In the genomic region with DNA sequence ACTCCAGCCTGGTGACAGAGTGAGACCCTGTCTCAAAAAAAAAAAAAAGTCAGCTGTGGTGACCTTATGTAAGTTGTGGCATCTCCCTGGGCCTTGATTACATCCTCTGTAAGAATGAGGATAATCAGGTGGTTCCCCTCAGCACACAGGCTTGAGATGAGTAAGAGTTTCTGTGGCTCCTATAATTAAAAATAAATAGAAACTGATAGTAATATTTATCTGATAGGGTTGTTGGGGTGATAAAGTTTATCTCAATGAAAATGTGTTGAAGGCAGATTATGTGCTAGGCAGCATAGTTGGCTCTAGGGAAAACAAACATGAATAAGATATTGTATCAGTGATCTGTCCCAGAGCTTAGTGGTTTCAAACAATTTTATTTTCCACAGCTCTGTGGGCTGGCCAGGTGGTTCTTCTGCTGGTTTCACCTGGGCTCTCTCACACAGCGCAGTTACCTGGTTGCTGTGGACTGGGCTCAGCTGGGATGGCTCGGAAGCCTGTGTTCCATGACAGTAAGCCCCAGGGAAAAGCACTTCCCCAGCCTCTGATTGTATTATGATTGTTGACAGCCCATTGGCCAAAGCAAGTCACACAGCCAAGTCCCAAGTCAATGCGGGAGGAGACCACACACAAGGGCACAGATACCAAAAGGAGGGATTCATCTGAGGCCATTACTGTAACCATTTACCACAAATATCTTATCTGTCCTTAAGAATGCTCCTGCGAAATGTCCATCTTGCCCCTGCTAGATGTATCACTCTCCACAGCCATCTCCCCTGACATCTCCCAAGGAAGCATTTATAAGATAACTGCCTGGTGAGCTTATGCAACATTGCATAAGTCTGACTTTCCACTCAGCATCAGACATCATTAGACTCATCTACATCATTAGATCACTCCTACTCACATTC, we compare ENCODE assay signal across 15 cellular contexts.
A peak's percentile ranks its signal among the peaks of the same experiment; 100 is the strongest.
DNase-seq lines count a peak whose midpoint lies in the region; ATAC-seq and TF ChIP-seq lines count a peak whose summit lies in the region.
"Had no signal": no experiment of that assay in that cellular context is flagged by ENCODE, and none has a peak within 500 bp of the region (broad histone marks: within the 10 kb centered on the region; RNA-seq: fewer than 3 reads in every experiment).

No MANE protein-coding gene starts in this region.

- 23% methylated on average over 4 of the region's 4 CpGs for WGBS in smooth muscle cell (ENCODE audit: low lambda C conversion rate)
- 75 to 100% methylated on average over 1 to 2 of the region's 4 CpGs for WGBS in gastroesophageal sphincter (ENCODE audit: low coverage in 1 of 2), 2 donors

- H3K4me2 ChIP-seq in fibroblast of lung (ENCODE audit: extremely low read depth, insufficient read depth, low read length) (no peak overlapping the region), smooth muscle cell (peak overlapping the region; percentile 18)

- H2AFZ ChIP-seq in fibroblast of lung (ENCODE audit: low read length): no peak overlapping the region
- no peak overlapping the region for H2AFZ ChIP-seq in smooth muscle cell (ENCODE audit: low read depth)

- H3K4me3 ChIP-seq in fibroblast of lung (replicated peaks in 1 of 4; ENCODE audit: control extremely low read depth in 1 of 4, insufficient read depth in 1 of 4, low read depth in 3 of 4, low read length in 4 of 4): no peak overlapping the region
- H3K4me3 ChIP-seq in smooth muscle cell: no peak overlapping the region
- no peak overlapping the region for H3K4me3 ChIP-seq in gastroesophageal sphincter
- H3K4me3 ChIP-seq: thyroid gland had no signal

- no peak for TF ChIP-seq POLR2A in gastroesophageal sphincter (IDR thresholded peaks at IDR 0.05)

- TF ChIP-seq CTCF in fibroblast of lung (conservative IDR thresholded peaks at IDR 0.05 in 1 of 2, IDR thresholded peaks at IDR 0.05 in 1 of 2; ENCODE audit: low read depth in 1 of 2, low read length in 2 of 2) (no peak), smooth muscle cell (IDR thresholded peaks at IDR 0.05; ENCODE audit: borderline replicate concordance, insufficient read depth, poor library complexity, severe bottlenecking) (no peak), gastroesophageal sphincter (IDR thresholded peaks at IDR 0.05) (no peak)

- no peaks in the 10 kb centered on the region for H3K27me3 ChIP-seq in fibroblast of lung (ENCODE audit: control insufficient read depth, insufficient read depth, low read length)
- H3K27me3 ChIP-seq in smooth muscle cell (ENCODE audit: low read depth): no peaks in the 10 kb centered on the region
- no peaks in the 10 kb centered on the region for H3K27me3 ChIP-seq in gastroesophageal sphincter
- H3K27me3 ChIP-seq: thyroid gland had no signal

- H4K20me1 ChIP-seq in fibroblast of lung (ENCODE audit: control insufficient read depth, extremely low read depth, insufficient read depth, low read length) (no peaks in the 10 kb centered on the region), smooth muscle cell (ENCODE audit: low read depth) (no peaks in the 10 kb centered on the region)

- DNase-seq in RPMI7951 (ENCODE audit: low read depth): peak; percentile 76
- peak; percentile 53 to 99 for DNase-seq in fibroblast of lung (ENCODE audit: low read depth in 2 of 2)
- DNase-seq in smooth muscle cell (lab: John Stamatoyannopoulos, UW; ENCODE audit: unreplicated experiment): no peak
- DNase-seq in NCI-H345 (lab: John Stamatoyannopoulos, UW): no peak
- DNase-seq: activated naive CD4-positive, alpha-beta T cell treated with anti-CD3 and anti-CD28 coated beads, Interleukin-2, amount 50 U/mL, for 16 hours; Caco-2; GOT3; NCI-H1105; NCI-H526 treated with DMSO at 0.1 percent for 48 hours; Right ventricle myocardium superior; thyroid gland had no signal

- H3K4me1 ChIP-seq in fibroblast of lung (ENCODE audit: control insufficient read depth, extremely low read depth, insufficient read depth, low read length): no peaks in the 10 kb centered on the region
- peaks cover 2% of the 10 kb centered on the region for H3K4me1 ChIP-seq in smooth muscle cell (ENCODE audit: low read depth)
- H3K4me1 ChIP-seq in gastroesophageal sphincter: no peaks in the 10 kb centered on the region
- H3K4me1 ChIP-seq: Caco-2 had no signal

- TF ChIP-seq EP300 in gastroesophageal sphincter (IDR thresholded peaks at IDR 0.05): no peak

- peaks cover 4% of the 10 kb centered on the region for H3F3A ChIP-seq in smooth muscle cell (ENCODE audit: low read depth)

- ATAC-seq in GM19351 (IDR thresholded peaks at IDR 0.05; ENCODE audit: unreplicated experiment) (peak; percentile 61), gastroesophageal sphincter (no peak), HG02885 (IDR thresholded peaks at IDR 0.05; ENCODE audit: poor library complexity, unreplicated experiment) (no peak)
- ATAC-seq: left lobe of liver had no signal

- H3K9ac ChIP-seq in fibroblast of lung (ENCODE audit: insufficient read depth, low read length) (no peak overlapping the region), smooth muscle cell (ENCODE audit: low read depth) (peak overlapping the region; percentile 77)

- no peaks in the 10 kb centered on the region for H3K36me3 ChIP-seq in fibroblast of lung (ENCODE audit: control insufficient read depth, insufficient read depth, low read length)
- H3K36me3 ChIP-seq in smooth muscle cell (ENCODE audit: low read depth): no peaks in the 10 kb centered on the region
- no peaks in the 10 kb centered on the region for H3K36me3 ChIP-seq in gastroesophageal sphincter
- H3K36me3 ChIP-seq: thyroid gland had no signal

- no peaks in the 10 kb centered on the region for H3K79me2 ChIP-seq in fibroblast of lung (ENCODE audit: control insufficient read depth, insufficient read depth, low read length)
- H3K79me2 ChIP-seq in smooth muscle cell (ENCODE audit: low read depth): no peaks in the 10 kb centered on the region

- H3K27ac ChIP-seq in fibroblast of lung (ENCODE audit: insufficient read depth, low read length) (no peak overlapping the region), smooth muscle cell (ENCODE audit: low read depth) (peak overlapping the region; percentile 92), gastroesophageal sphincter (no peak overlapping the region)
- H3K27ac ChIP-seq: thyroid gland had no signal

- H3K9me3 ChIP-seq in fibroblast of lung (ENCODE audit: control insufficient read depth, insufficient read depth, low read depth, low read length) (no peaks in the 10 kb centered on the region), smooth muscle cell (replicated peaks; ENCODE audit: low read depth) (no peaks in the 10 kb centered on the region), gastroesophageal sphincter (no peaks in the 10 kb centered on the region)
- H3K9me3 ChIP-seq: Caco-2, thyroid gland had no signal

Comparison
In these comparisons a context has a peak if more than half of its experiments do, and no peak if none do; other contexts are left out.
1. DNase-seq: peak in RPMI7951 (single experiment) and fibroblast of lung (2 of 2); none in smooth muscle cell (single experiment) and NCI-H345 (single experiment).